1 cellular context compared by ENCODE assay signal in the genomic region with DNA sequence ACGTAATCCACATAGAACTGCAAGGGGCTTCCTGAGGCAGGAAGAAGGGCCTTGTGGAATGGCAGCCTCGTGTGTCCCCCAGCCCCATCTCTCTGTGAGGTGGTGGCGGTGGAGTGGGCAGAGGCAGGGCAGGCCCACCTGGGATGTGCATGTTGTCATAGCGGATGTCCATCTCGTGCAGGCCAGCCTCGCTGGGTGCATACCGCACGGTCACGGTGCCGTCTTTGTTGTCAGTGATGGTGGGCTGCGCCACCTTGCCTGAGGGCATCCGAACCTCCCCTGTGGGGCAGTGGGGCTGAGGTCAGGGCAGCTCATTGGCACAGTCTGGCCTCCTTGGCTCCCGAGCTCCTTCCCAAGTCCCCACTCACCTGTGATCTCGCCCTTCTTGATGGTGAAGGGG.
TF ChIP-seq lines count a peak whose summit lies in the region.

No MANE protein-coding gene starts in this region.

TF ChIP-seq in IMR-90, 13 proteins besides CTCF, POLR2A, EP300 and RAD21:
- TF ChIP-seq BHLHE40 (IDR thresholded peaks at IDR 0.05; ENCODE audit: low read depth, low read length) (no peak), MAZ (IDR thresholded peaks at IDR 0.05; ENCODE audit: borderline replicate concordance, low read depth, low read length) (no peak), CHD1 (IDR thresholded peaks at IDR 0.05; ENCODE audit: low read depth, low read length) (no peak), CEBPB (IDR thresholded peaks at IDR 0.05; ENCODE audit: low read depth, low read length) (no peak), NFE2L2 (IDR thresholded peaks at IDR 0.05; ENCODE audit: low read depth, low read length) (no peak), FOS (IDR thresholded peaks at IDR 0.05; ENCODE audit: low read depth, low read length) (no peak), SMC3 (IDR thresholded peaks at IDR 0.05; ENCODE audit: low read depth, low read length) (no peak), MAFK (IDR thresholded peaks at IDR 0.05; ENCODE audit: low read depth, low read length) (no peak), RFX5 (IDR thresholded peaks at IDR 0.05; ENCODE audit: low read depth, low read length) (no peak), RCOR1 (IDR thresholded peaks at IDR 0.05; ENCODE audit: insufficient replicate concordance, low read length) (no peak), MXI1 (IDR thresholded peaks at IDR 0.05; ENCODE audit: borderline replicate concordance, low read depth, low read length) (no peak)
- TF ChIP-seq, protein P1, sequence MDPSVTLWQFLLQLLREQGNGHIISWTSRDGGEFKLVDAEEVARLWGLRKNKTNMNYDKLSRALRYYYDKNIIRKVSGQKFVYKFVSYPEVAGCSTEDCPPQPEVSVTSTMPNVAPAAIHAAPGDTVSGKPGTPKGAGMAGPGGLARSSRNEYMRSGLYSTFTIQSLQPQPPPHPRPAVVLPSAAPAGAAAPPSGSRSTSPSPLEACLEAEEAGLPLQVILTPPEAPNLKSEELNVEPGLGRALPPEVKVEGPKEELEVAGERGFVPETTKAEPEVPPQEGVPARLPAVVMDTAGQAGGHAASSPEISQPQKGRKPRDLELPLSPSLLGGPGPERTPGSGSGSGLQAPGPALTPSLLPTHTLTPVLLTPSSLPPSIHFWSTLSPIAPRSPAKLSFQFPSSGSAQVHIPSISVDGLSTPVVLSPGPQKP (IDR thresholded peaks at IDR 0.05; ENCODE audit: borderline replicate concordance, low read depth, low read length): no peak
- TF ChIP-seq, protein P2, sequence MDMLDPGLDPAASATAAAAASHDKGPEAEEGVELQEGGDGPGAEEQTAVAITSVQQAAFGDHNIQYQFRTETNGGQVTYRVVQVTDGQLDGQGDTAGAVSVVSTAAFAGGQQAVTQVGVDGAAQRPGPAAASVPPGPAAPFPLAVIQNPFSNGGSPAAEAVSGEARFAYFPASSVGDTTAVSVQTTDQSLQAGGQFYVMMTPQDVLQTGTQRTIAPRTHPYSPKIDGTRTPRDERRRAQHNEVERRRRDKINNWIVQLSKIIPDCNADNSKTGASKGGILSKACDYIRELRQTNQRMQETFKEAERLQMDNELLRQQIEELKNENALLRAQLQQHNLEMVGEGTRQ (IDR thresholded peaks at IDR 0.05; ENCODE audit: low read depth, low read length): no peak
